ENCODE assay signal across 15 cellular contexts in genomic region chr11:108269583-108269982, GRCh38.
"Had no signal": no experiment of that assay in that cellular context is flagged by ENCODE, and none has a peak within 500 bp of the region (broad histone marks: within the 10 kb centered on the region; RNA-seq: fewer than 3 reads in every experiment).

No MANE protein-coding gene starts in this region.

- H3K9me3 ChIP-seq: breast epithelium, esophagus squamous epithelium, mucosa of descending colon, pancreas, uterus had no signal

- H3K4me1 ChIP-seq: breast epithelium, esophagus squamous epithelium, pancreas, tibial artery, uterus had no signal

- ATAC-seq: activated CD8-positive, alpha-beta memory T cell treated with anti-CD3 and anti-CD28 coated beads, Interleukin-2, amount 10 ng/mL, durations not matched to agents 7 days and 5 days; mucosa of descending colon; pancreas had no signal

- H3K27ac Mint-ChIP-seq: activated CD8-positive, alpha-beta memory T cell treated with anti-CD3 and anti-CD28 coated beads, Interleukin-2, amount 10 ng/mL, durations not matched to agents 7 days and 5 days had no signal

- H3K36me3 ChIP-seq: uterus had no signal

- H3K27me3 ChIP-seq: breast epithelium, dorsolateral prefrontal cortex, esophagus squamous epithelium, pancreas, tibial artery, uterus had no signal

- H3K4me1 Mint-ChIP-seq: activated CD8-positive, alpha-beta memory T cell treated with anti-CD3 and anti-CD28 coated beads, Interleukin-2, amount 10 ng/mL, durations not matched to agents 7 days and 5 days; neural crest cell had no signal

- H3K27ac ChIP-seq: breast epithelium, dorsolateral prefrontal cortex, esophagus squamous epithelium, pancreas, tibial artery, uterus had no signal

- DNase-seq: activated CD4-positive, alpha-beta T cell treated with anti-CD3 and anti-CD28 coated beads, Interleukin-2, amount 50 U/mL, for 1 hour; activated CD8-positive, alpha-beta memory T cell treated with anti-CD3 and anti-CD28 coated beads, Interleukin-2, amount 10 ng/mL, durations not matched to agents 7 days and 5 days; activated naive CD4-positive, alpha-beta T cell treated with Interleukin-2 at 50 U/mL for 16 hours; aorta; dorsolateral prefrontal cortex; esophagus squamous epithelium; foreskin fibroblast; mucosa of descending colon; pancreas; stimulated activated CD4-positive, alpha-beta T cell treated with anti-CD3 and anti-CD28 coated beads, Interleukin-4, amount 100 ng/mL, for 1 hour; stimulated activated CD8-positive, alpha-beta memory T cell treated with anti-CD3 and anti-CD28 coated beads, Interleukin-4, amount 100 ng/mL, for 48 hours; tibial artery; uterus had no signal

- H3K27me3 Mint-ChIP-seq: activated CD8-positive, alpha-beta memory T cell treated with anti-CD3 and anti-CD28 coated beads, Interleukin-2, amount 10 ng/mL, durations not matched to agents 7 days and 5 days had no signal

- H3K4me3 Mint-ChIP-seq: activated CD8-positive, alpha-beta memory T cell treated with anti-CD3 and anti-CD28 coated beads, Interleukin-2, amount 10 ng/mL, durations not matched to agents 7 days and 5 days; neural crest cell had no signal

- H3K4me3 ChIP-seq: breast epithelium, dorsolateral prefrontal cortex, esophagus squamous epithelium, mucosa of descending colon, pancreas, tibial artery, uterus had no signal
